1 cellular context compared by ENCODE assay signal in the genomic region with DNA sequence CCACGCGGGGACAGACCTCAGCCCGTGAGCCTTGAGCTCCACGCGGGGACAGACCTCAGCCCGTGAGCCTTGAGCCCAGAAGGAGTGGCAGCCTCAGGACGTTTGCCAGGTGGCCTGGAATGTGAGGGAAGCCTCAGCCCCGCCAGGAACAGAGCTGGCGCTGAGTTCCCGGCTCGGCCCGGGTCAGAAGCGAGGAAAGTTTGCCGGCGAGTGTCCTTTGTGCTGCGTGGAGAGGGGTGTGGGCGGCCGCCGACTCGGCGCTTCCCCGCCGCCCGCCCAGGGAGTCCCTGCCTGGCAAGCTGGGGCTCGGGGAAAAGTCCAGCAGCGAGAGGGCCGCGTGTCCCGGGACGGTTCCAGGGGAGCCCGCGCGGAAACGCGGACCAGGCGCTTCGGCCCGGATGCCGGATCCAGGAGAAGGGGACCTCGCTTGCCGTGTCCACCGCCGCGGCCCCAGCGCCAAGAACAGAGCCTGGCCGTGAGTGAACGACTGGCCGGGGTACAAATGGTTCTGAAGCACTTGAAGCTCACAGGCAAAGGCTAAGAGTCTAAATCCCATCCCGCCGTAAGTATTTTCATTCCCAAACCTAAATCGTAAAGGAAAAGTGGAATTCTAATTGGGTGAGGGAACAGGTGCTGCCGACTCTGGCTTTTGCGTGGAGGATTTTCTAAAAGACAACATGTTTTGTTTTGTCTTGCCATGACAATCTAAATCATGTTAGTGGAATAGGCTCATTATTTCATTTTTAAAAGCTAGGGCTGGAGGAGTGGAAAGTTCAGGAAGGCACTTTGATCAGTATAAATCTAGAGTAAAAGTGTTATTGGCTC.
TF ChIP-seq lines count a peak whose summit lies in the region.

No MANE protein-coding gene starts in this region.

TF ChIP-seq in H1, 55 proteins besides CTCF, POLR2A, EP300 and RAD21:
- TF ChIP-seq RBBP5 (IDR thresholded peaks at IDR 0.05; ENCODE audit: borderline replicate concordance, low read depth, low read length) (0 out of 2 replicates have a peak, but pooled peaks have one; percentile 35), TEAD4 (IDR thresholded peaks at IDR 0.05; ENCODE audit: low read depth, low read length) (peak; percentile 86), CHD1 (IDR thresholded peaks at IDR 0.05; ENCODE audit: low read depth, low read length) (peak; percentile 54; the same call in 1 of the 2 replicates), HDAC2 (IDR thresholded peaks at IDR 0.05; ENCODE audit: borderline replicate concordance in 1 of 2, low read depth in 2 of 2, low read length in 2 of 2) (peak in 1 of 2 experiments; percentile 50; a peak in 1 of 4 replicates), POLR2AphosphoS5 (IDR thresholded peaks at IDR 0.05; ENCODE audit: low read depth, low read length) (peak; percentile 23; the same call in 1 of the 2 replicates), TAF7 (optimal IDR thresholded peaks at IDR 0.05; ENCODE audit: borderline replicate concordance, low read depth, low read length) (peak; percentile 10), TAF1 (IDR thresholded peaks at IDR 0.05; ENCODE audit: low read depth, low read length) (peak; percentile 57; the same call in 1 of the 2 replicates), ATF2 (IDR thresholded peaks at IDR 0.05; ENCODE audit: low read length) (no peak), POU5F1 (IDR thresholded peaks at IDR 0.05; ENCODE audit: low read depth, low read length) (no peak)
